Comparison of ENCODE assay signal across 38 cellular contexts in genomic region chr2:12333293-12333692, GRCh38.
"Had no signal": no experiment of that assay in that cellular context is flagged by ENCODE, and none has a peak within 500 bp of the region (broad histone marks: within the 10 kb centered on the region; RNA-seq: fewer than 3 reads in every experiment).

No MANE protein-coding gene starts in this region.

- H3K9me3 Mint-ChIP-seq: activated naive CD4-positive, alpha-beta T cell treated with anti-CD3 and anti-CD28 coated beads for 36 hours; activated naive CD4-positive, alpha-beta T cell treated with anti-CD3 and anti-CD28 coated beads, Interleukin-2, amount 50 U/mL, for 24 hours; activated naive CD8-positive, alpha-beta T cell treated with anti-CD3 and anti-CD28 coated beads for 36 hours; activated T-cell treated with anti-CD3 and anti-CD28 coated beads, Interleukin-2, amount 50 U/mL, for 24 hours had no signal

- H3K4me3 ChIP-seq: adrenal gland, ascending aorta, body of pancreas, breast epithelium, cardiac muscle cell had no signal

- H3K4me3 Mint-ChIP-seq: activated naive CD4-positive, alpha-beta T cell treated with anti-CD3 and anti-CD28 coated beads for 36 hours; activated naive CD4-positive, alpha-beta T cell treated with anti-CD3 and anti-CD28 coated beads, Interleukin-2, amount 10 ng/mL, durations not matched to agents 7 days and 5 days; activated naive CD4-positive, alpha-beta T cell treated with anti-CD3 and anti-CD28 coated beads, Interleukin-2, amount 50 U/mL, for 24 hours; activated naive CD8-positive, alpha-beta T cell; activated naive CD8-positive, alpha-beta T cell treated with anti-CD3 and anti-CD28 coated beads for 36 hours; activated naive CD8-positive, alpha-beta T cell treated with anti-CD3 and anti-CD28 coated beads, Interleukin-2, amount 10 ng/mL, durations not matched to agents 7 days and 5 days; activated naive CD8-positive, alpha-beta T cell treated with anti-CD3 and anti-CD28 coated beads, Interleukin-2, amount 50 U/mL, for 24 hours; activated T-cell treated with anti-CD3 and anti-CD28 coated beads, Interleukin-2, amount 50 U/mL, for 24 hours; activated T-cell treated with anti-CD3 and anti-CD28 coated beads, Interleukin-2, amount 50 U/mL, for 4 hours; activated T-cell treated with anti-CD3 and anti-CD28 coated beads, Interleukin-2, amount 50 U/mL, for 72 hours; activated T-helper 1 cell treated with anti-CD3 and anti-CD28 coated beads, Interleukin-12 subunit alpha, Interleukin-12 subunit beta, Interleukin-2, Interleukin-4 antibody, amounts not matched to agents 30 ng/mL and 10 ng/mL and 1 ng/mL, durations not matched to agents 14 hours and 24 hours and 36 hours; activated T-helper 17 cell treated with anti-CD3 and anti-CD28 coated beads, Interleukin-2, amount 50 U/mL, for 72 hours; brain; central memory CD8-positive, alpha-beta T cell had no signal

- H3K4me1 Mint-ChIP-seq: central memory CD8-positive, alpha-beta T cell had no signal

- H3K27ac Mint-ChIP-seq: activated naive CD4-positive, alpha-beta T cell treated with anti-CD3 and anti-CD28 coated beads for 36 hours; activated naive CD4-positive, alpha-beta T cell treated with anti-CD3 and anti-CD28 coated beads, Interleukin-2, amount 10 ng/mL, durations not matched to agents 7 days and 5 days; activated naive CD4-positive, alpha-beta T cell treated with anti-CD3 and anti-CD28 coated beads, Interleukin-2, amount 50 U/mL, for 24 hours; activated naive CD4-positive, alpha-beta T cell treated with anti-CD3 and anti-CD28 coated beads, Interleukin-2, amount 50 U/mL, for 72 hours; activated naive CD8-positive, alpha-beta T cell; activated naive CD8-positive, alpha-beta T cell treated with anti-CD3 and anti-CD28 coated beads for 36 hours; activated naive CD8-positive, alpha-beta T cell treated with anti-CD3 and anti-CD28 coated beads, Interleukin-2, amount 10 ng/mL, durations not matched to agents 7 days and 5 days; activated naive CD8-positive, alpha-beta T cell treated with anti-CD3 and anti-CD28 coated beads, Interleukin-2, amount 50 U/mL, for 24 hours; activated T-cell treated with anti-CD3 and anti-CD28 coated beads, Interleukin-2, amount 50 U/mL, for 24 hours; activated T-cell treated with anti-CD3 and anti-CD28 coated beads, Interleukin-2, amount 50 U/mL, for 72 hours; activated T-helper 1 cell treated with anti-CD3 and anti-CD28 coated beads, Interleukin-12 subunit alpha, Interleukin-12 subunit beta, Interleukin-2, Interleukin-4 antibody, amounts not matched to agents 30 ng/mL and 10 ng/mL and 1 ng/mL, durations not matched to agents 14 hours and 24 hours and 36 hours; activated T-helper 17 cell treated with anti-CD3 and anti-CD28 coated beads, Interleukin-2, amount 50 U/mL, for 72 hours; activated T-helper 2 cell treated with anti-CD3 and anti-CD28 coated beads, Interferon-gamma antibody, Interleukin-2, Interleukin-4, amounts not matched to agents 10 μg/mL and 5 μg/mL and 100 μg/mL, durations not matched to agents 14 hours and 24 hours and 36 hours had no signal

- H3K36me3 Mint-ChIP-seq: activated naive CD4-positive, alpha-beta T cell treated with anti-CD3 and anti-CD28 coated beads, Interleukin-2, amount 10 ng/mL, durations not matched to agents 7 days and 5 days; activated naive CD4-positive, alpha-beta T cell treated with anti-CD3 and anti-CD28 coated beads, Interleukin-2, amount 50 U/mL, for 24 hours; activated naive CD4-positive, alpha-beta T cell treated with anti-CD3 and anti-CD28 coated beads, Interleukin-2, amount 50 U/mL, for 72 hours; activated naive CD8-positive, alpha-beta T cell treated with anti-CD3 and anti-CD28 coated beads for 36 hours; brain had no signal

- H3K27me3 Mint-ChIP-seq: activated naive CD4-positive, alpha-beta T cell treated with anti-CD3 and anti-CD28 coated beads, Interleukin-2, amount 50 U/mL, for 24 hours; activated T-helper 17 cell treated with anti-CD3 and anti-CD28 coated beads, Interleukin-2, amount 50 U/mL, for 72 hours; brain; central memory CD8-positive, alpha-beta T cell had no signal

- ATAC-seq: activated naive CD4-positive, alpha-beta T cell treated with anti-CD3 and anti-CD28 coated beads, Interleukin-2, amount 50 U/mL, for 72 hours; activated naive CD8-positive, alpha-beta T cell treated with anti-CD3 and anti-CD28 coated beads, Interleukin-2, amount 50 U/mL, for 24 hours; activated T-cell treated with anti-CD3 and anti-CD28 coated beads, Interleukin-2, amount 50 U/mL, for 4 hours; activated T-cell treated with anti-CD3 and anti-CD28 coated beads, Interleukin-2, amount 50 U/mL, for 72 hours; activated T-helper 17 cell treated with anti-CD3 and anti-CD28 coated beads, Interleukin-2, amount 50 U/mL, for 72 hours; body of pancreas had no signal

- DNase-seq: activated effector memory CD4-positive, alpha-beta T cell treated with anti-CD3 and anti-CD28 coated beads, Interleukin-2, amount 50 U/mL, for 16 hours; activated effector memory CD4-positive, alpha-beta T cell treated with Interleukin-2 at 50 U/mL for 16 hours; activated gamma-delta T cell; activated gamma-delta T cell treated with Interleukin-2 at 50 U/mL for 16 hours; activated naive CD4-positive, alpha-beta T cell; activated naive CD4-positive, alpha-beta T cell treated with anti-CD3 and anti-CD28 coated beads for 36 hours; activated naive CD4-positive, alpha-beta T cell treated with anti-CD3 and anti-CD28 coated beads, Interleukin-2, amount 10 ng/mL, durations not matched to agents 7 days and 5 days; activated naive CD4-positive, alpha-beta T cell treated with anti-CD3 and anti-CD28 coated beads, Interleukin-2, amount 50 U/mL, for 16 hours; activated naive CD4-positive, alpha-beta T cell treated with Interleukin-2 at 50 U/mL for 16 hours; activated naive CD8-positive, alpha-beta T cell treated with anti-CD3 and anti-CD28 coated beads for 36 hours; activated naive CD8-positive, alpha-beta T cell treated with anti-CD3 and anti-CD28 coated beads, Interleukin-2, amount 10 ng/mL, durations not matched to agents 7 days and 5 days; activated naive CD8-positive, alpha-beta T cell treated with anti-CD3 and anti-CD28 coated beads, Interleukin-2, amount 50 U/mL, for 24 hours; activated T-cell treated with anti-CD3 and anti-CD28 coated beads, Interleukin-2, amount 50 U/mL, for 1 hour; activated T-cell treated with anti-CD3 and anti-CD28 coated beads, Interleukin-2, amount 50 U/mL, for 24 hours; activated T-cell treated with anti-CD3 and anti-CD28 coated beads, Interleukin-2, amount 50 U/mL, for 4 hours; activated T-cell treated with anti-CD3 and anti-CD28 coated beads, Interleukin-2, amount 50 U/mL, for 48 hours; activated T-cell treated with anti-CD3 and anti-CD28 coated beads, Interleukin-2, amount 50 U/mL, for 72 hours; adrenal gland; amniotic stem cell; amygdala; anterior cingulate cortex; aorta; body of pancreas; brain microvascular endothelial cell; caudate nucleus; central memory CD4-positive, alpha-beta T cell; cerebellar nuclear complex had no signal
